23 cellular contexts compared by ENCODE assay signal in the genomic region with DNA sequence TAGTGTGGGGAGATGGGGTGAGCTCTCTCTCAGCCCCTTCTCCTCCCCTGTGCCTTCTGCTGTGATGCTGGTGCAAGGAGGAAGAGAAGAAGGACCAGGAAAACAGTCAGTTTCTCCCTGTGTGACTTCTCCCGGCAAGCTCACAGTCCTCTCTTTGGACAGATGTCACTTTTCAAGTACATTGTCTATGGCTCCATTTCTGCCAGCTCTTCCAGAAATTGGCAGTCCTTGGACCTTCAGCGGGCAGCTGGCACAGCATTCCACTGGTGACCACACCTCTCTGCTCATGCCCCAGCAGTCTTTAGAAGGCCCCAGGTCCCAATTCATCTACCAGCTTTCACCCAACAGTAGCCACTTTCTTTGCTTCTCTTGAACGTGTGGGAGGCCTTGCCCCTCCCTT.
"Had no signal": no experiment of that assay in that cellular context is flagged by ENCODE, and none has a peak within 500 bp of the region (broad histone marks: within the 10 kb centered on the region; RNA-seq: fewer than 3 reads in every experiment).

No MANE protein-coding gene starts in this region.

- H3K4me3 ChIP-seq: lung, transverse colon, uterus had no signal

- H3K4me1 Mint-ChIP-seq: activated CD4-positive, alpha-beta T cell treated with anti-CD3 and anti-CD28 coated beads for 36 hours; activated CD8-positive, alpha-beta memory T cell treated with anti-CD3 and anti-CD28 coated beads, Interleukin-2, amount 10 ng/mL, durations not matched to agents 7 days and 5 days; activated naive CD8-positive, alpha-beta T cell treated with anti-CD3 and anti-CD28 coated beads, Interleukin-2, amount 10 ng/mL, durations not matched to agents 7 days and 5 days; activated T-helper 17 cell treated with anti-CD3 and anti-CD28 coated beads, Interleukin-2, amount 50 U/mL, for 72 hours; brain; naive B cell had no signal

- DNase-seq: activated CD4-positive, alpha-beta memory T cell treated with anti-CD3 and anti-CD28 coated beads for 36 hours; activated CD4-positive, alpha-beta T cell treated with anti-CD3 and anti-CD28 coated beads for 36 hours; activated CD8-positive, alpha-beta memory T cell treated with anti-CD3 and anti-CD28 coated beads, Interleukin-2, amount 10 ng/mL, durations not matched to agents 7 days and 5 days; activated naive CD4-positive, alpha-beta T cell treated with Interleukin-2 at 50 U/mL for 16 hours; activated naive CD8-positive, alpha-beta T cell treated with anti-CD3 and anti-CD28 coated beads, Interleukin-2, amount 10 ng/mL, durations not matched to agents 7 days and 5 days; anterior cingulate cortex; caudate nucleus; foreskin keratinocyte; hippocampal formation; left colon; midbrain; naive B cell; stimulated activated CD4-positive, alpha-beta T cell treated with anti-CD3 and anti-CD28 coated beads, Interleukin-4, amount 100 ng/mL, for 4 hours; stimulated activated naive CD4-positive, alpha-beta T cell; transverse colon; uterus had no signal

- H3K4me1 ChIP-seq: parathyroid adenoma, transverse colon, uterus had no signal

- H3K9me3 Mint-ChIP-seq: activated CD4-positive, alpha-beta memory T cell treated with anti-CD3 and anti-CD28 coated beads for 36 hours; activated naive CD8-positive, alpha-beta T cell treated with anti-CD3 and anti-CD28 coated beads, Interleukin-2, amount 10 ng/mL, durations not matched to agents 7 days and 5 days; naive B cell had no signal

- H3K79me2 ChIP-seq: parathyroid adenoma had no signal

- H3K4me3 Mint-ChIP-seq: activated CD4-positive, alpha-beta memory T cell treated with anti-CD3 and anti-CD28 coated beads for 36 hours; activated CD4-positive, alpha-beta T cell treated with anti-CD3 and anti-CD28 coated beads for 36 hours; activated CD8-positive, alpha-beta memory T cell treated with anti-CD3 and anti-CD28 coated beads, Interleukin-2, amount 10 ng/mL, durations not matched to agents 7 days and 5 days; activated naive CD8-positive, alpha-beta T cell treated with anti-CD3 and anti-CD28 coated beads, Interleukin-2, amount 10 ng/mL, durations not matched to agents 7 days and 5 days; activated T-helper 17 cell treated with anti-CD3 and anti-CD28 coated beads, Interleukin-2, amount 50 U/mL, for 72 hours; brain; naive B cell; WTC11 had no signal

- H3K9ac ChIP-seq: parathyroid adenoma had no signal

- H3K27ac ChIP-seq: epithelial cell of prostate, parathyroid adenoma, uterus had no signal

- H3K36me3 ChIP-seq: transverse colon, uterus had no signal

- H3K27me3 ChIP-seq: foreskin keratinocyte, transverse colon, uterus had no signal

- H3K9me3 ChIP-seq: transverse colon, uterus had no signal

- ATAC-seq: activated CD4-positive, alpha-beta T cell treated with anti-CD3 and anti-CD28 coated beads for 36 hours; activated CD8-positive, alpha-beta memory T cell treated with anti-CD3 and anti-CD28 coated beads, Interleukin-2, amount 10 ng/mL, durations not matched to agents 7 days and 5 days; activated T-helper 17 cell treated with anti-CD3 and anti-CD28 coated beads, Interleukin-2, amount 50 U/mL, for 72 hours; sciatic nerve had no signal

- H3K36me3 Mint-ChIP-seq: activated CD4-positive, alpha-beta memory T cell treated with anti-CD3 and anti-CD28 coated beads for 36 hours; activated CD8-positive, alpha-beta memory T cell treated with anti-CD3 and anti-CD28 coated beads, Interleukin-2, amount 10 ng/mL, durations not matched to agents 7 days and 5 days; activated naive CD8-positive, alpha-beta T cell treated with anti-CD3 and anti-CD28 coated beads, Interleukin-2, amount 10 ng/mL, durations not matched to agents 7 days and 5 days; brain; naive B cell; WTC11 had no signal

- H2AFZ ChIP-seq: parathyroid adenoma had no signal

- H3K27ac Mint-ChIP-seq: activated CD4-positive, alpha-beta memory T cell treated with anti-CD3 and anti-CD28 coated beads for 36 hours; activated CD4-positive, alpha-beta T cell treated with anti-CD3 and anti-CD28 coated beads for 36 hours; activated CD8-positive, alpha-beta memory T cell treated with anti-CD3 and anti-CD28 coated beads, Interleukin-2, amount 10 ng/mL, durations not matched to agents 7 days and 5 days; activated naive CD8-positive, alpha-beta T cell treated with anti-CD3 and anti-CD28 coated beads, Interleukin-2, amount 10 ng/mL, durations not matched to agents 7 days and 5 days; activated T-helper 17 cell treated with anti-CD3 and anti-CD28 coated beads, Interleukin-2, amount 50 U/mL, for 72 hours; brain; naive B cell; WTC11 had no signal
